In the genomic region with DNA sequence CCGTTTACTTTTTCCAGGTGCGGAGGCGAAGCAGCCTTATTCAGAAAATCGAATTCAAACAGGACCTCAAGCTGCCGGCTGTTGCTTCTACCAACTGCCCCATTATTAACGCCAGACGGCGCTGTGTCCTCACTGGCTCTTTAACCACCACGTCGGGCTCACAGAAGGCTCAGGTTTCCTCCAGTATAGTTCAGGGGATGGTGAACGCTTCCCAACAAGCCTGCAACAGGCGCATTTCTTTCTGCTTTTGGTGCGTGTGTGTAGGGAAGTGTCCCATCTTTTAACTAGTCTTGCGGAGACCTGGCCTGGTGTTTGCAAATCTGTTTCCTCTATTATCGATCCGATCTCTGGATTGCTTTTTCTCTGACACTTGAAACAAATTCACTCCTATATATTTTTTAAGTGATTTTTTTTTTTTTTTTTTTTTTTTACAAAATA, we compare ENCODE assay signal across 8 cellular contexts. TPM values are rescaled to one million over a fixed set of nuclear protein-coding genes. Genes with fewer than 3 reads are reported as not detected.
DNase-seq lines count a peak whose midpoint lies in the region; ATAC-seq and TF ChIP-seq lines count a peak whose summit lies in the region.

No MANE protein-coding gene starts in this region.

- no peak overlapping the region for H3K27ac ChIP-seq in WERI-Rb-1
- no peak overlapping the region for H3K27ac ChIP-seq in breast epithelium

- peak; percentile 48 for ATAC-seq in HG03039 (IDR thresholded peaks at IDR 0.05; ENCODE audit: unreplicated experiment)
- ATAC-seq in HG02763 (IDR thresholded peaks at IDR 0.05; ENCODE audit: unreplicated experiment) = no peak

- intact Hi-C loops in breast epithelium (cut with DNase I; ENCODE audit: low total_unique reads) = loop anchor here (10.0 kb wide), 1 partner anchor 57 kb away; no protein-coding TSS in a partner anchor

- H3K9me3 ChIP-seq in WERI-Rb-1 (ENCODE audit: severe bottlenecking) (no peaks in the 10 kb centered on the region), breast epithelium (no peaks in the 10 kb centered on the region)

- H3K36me3 ChIP-seq in WERI-Rb-1 (no peaks in the 10 kb centered on the region), breast epithelium (no peaks in the 10 kb centered on the region)

- DNase-seq in GM10266 (ENCODE audit: extremely low spot score) = peak; percentile 89
- peak; percentile 91 for DNase-seq in NCI-H2227 (lab: John Stamatoyannopoulos, UW; ENCODE audit: unreplicated experiment)
- peak; percentile 66 for DNase-seq in WERI-Rb-1
- peak; percentile 74 to 82 for DNase-seq in breast epithelium (ENCODE audit: low spot score in 2 of 2)
- DNase-seq in iris pigment epithelial cell (ENCODE audit: low read depth) = peak; percentile 90
- DNase-seq in stimulated activated CD4-positive, alpha-beta T cell treated with anti-CD3 and anti-CD28 coated beads, Interleukin-15, amount 100 ng/mL, for 24 hours = peak; percentile 82

- H3K4me1 ChIP-seq in breast epithelium = peaks cover 0 to 8% of the 10 kb centered on the region in 2 donors

- peak; percentile 93 for TF ChIP-seq CTCF in GM10266 (IDR thresholded peaks at IDR 0.05; ENCODE audit: control insufficient read depth, insufficient read depth, low read depth, missing control alignments)
- peak; percentile 81 for TF ChIP-seq CTCF in WERI-Rb-1 (IDR thresholded peaks at IDR 0.05; ENCODE audit: low read depth, low read length)
- TF ChIP-seq CTCF in breast epithelium (IDR thresholded peaks at IDR 0.05) = peak; percentile 67 to 90 (median 89)

- H3K4me3 ChIP-seq in WERI-Rb-1 (ENCODE audit: low read depth, low read length) (no peak overlapping the region), breast epithelium (peak overlapping the region in 2 of 3 donors; percentile 59 to 78)

- peaks cover 9% of the 10 kb centered on the region for H3K27me3 ChIP-seq in WERI-Rb-1 (ENCODE audit: insufficient read depth, low read depth, severe bottlenecking)
- peaks cover 0 to 4% of the 10 kb centered on the region in 2 donors for H3K27me3 ChIP-seq in breast epithelium

- TF ChIP-seq POLR2A in breast epithelium (IDR thresholded peaks at IDR 0.05) = no peak

RNA-seq across cellular contexts. Expression of a gene that starts 0.8 kb away (rescaled TPM):
- total RNA-seq in breast epithelium = 1 to 10 TPM; 1.1 to 7.2 (median 2.2) TPM
